ENCODE assay signal across 8 cellular contexts in genomic region chr14:76352639-76353281, GRCh38. TPM values are rescaled to one million over a fixed set of nuclear protein-coding genes. Genes with fewer than 3 reads are reported as not detected.
DNase-seq lines count a peak whose midpoint lies in the region; ATAC-seq and TF ChIP-seq lines count a peak whose summit lies in the region.

No MANE protein-coding gene starts in this region.

- 8% methylated on average over 39 to 40 of the region's 40 CpGs for WGBS in psoas muscle, 3 donors

- no peaks in the 10 kb centered on the region for H3K36me3 Mint-ChIP-seq in Calu3 (ENCODE audit: insufficient read depth, unreplicated experiment)

- DNase-seq in Calu3 (peak; percentile 76), head of caudate nucleus (peak in 40 of 42 donors; percentile 16 to 85 (median 62)), psoas muscle (peak; percentile 64 to 76)
- DNase-seq in activated effector memory CD4-positive, alpha-beta T cell treated with anti-CD3 and anti-CD28 coated beads, Interleukin-2, amount 50 U/mL, for 16 hours: peak; percentile 79

- peaks cover 71% of the 10 kb centered on the region for H3K27me3 Mint-ChIP-seq in Calu3 (ENCODE audit: unreplicated experiment)

- ATAC-seq in HG02970 (IDR thresholded peaks at IDR 0.05; ENCODE audit: low FRiP score, unreplicated experiment) (peak; percentile 60), psoas muscle (peak; percentile 71 to 87 (median 82)), GM21367 (IDR thresholded peaks at IDR 0.05; ENCODE audit: unreplicated experiment) (no peak), HG02840 (IDR thresholded peaks at IDR 0.05; ENCODE audit: low FRiP score, unreplicated experiment) (no peak)

- no peaks in the 10 kb centered on the region for H3K36me3 ChIP-seq in psoas muscle (ENCODE audit: insufficient read depth in 1 of 2, low read depth in 1 of 2)

- BruUV-seq in Calu3 (replicated peaks; lab: Mats Ljungman, UMichigan): no TSS peak

- CTCF ChIA-PET in Calu3 (lab: Charles Lee): interaction anchor here (0.6 to 0.8 kb wide), 2 partner anchors 90 to 302 kb away, joined by 3 to 5 read pairs; no protein-coding TSS in a partner anchor

- H3K27ac Mint-ChIP-seq in Calu3 (ENCODE audit: unreplicated experiment): no peak overlapping the region

- H3K4me3 Mint-ChIP-seq in Calu3 (ENCODE audit: low read depth, unreplicated experiment): peak overlapping the region; percentile 64

- intact Hi-C loops in Calu3 (cut with micrococcal nuclease; ENCODE audit: unreplicated experiment) (loop anchor here (1.0 to 5.0 kb wide), 2 partner anchors 150 to 301 kb away; no protein-coding TSS in a partner anchor), head of caudate nucleus (cut with DNase I) (no loop called here), psoas muscle (cut with DNase I) (loop anchor here (1.0 to 10.0 kb wide), 5 partner anchors 148 to 648 kb away; partner anchors contain the start of gene GPATCH2L (in 1 of the 2))

- peak overlapping the region; percentile 49 for H3K4me3 ChIP-seq in psoas muscle

- no peaks in the 10 kb centered on the region for H3K9me3 ChIP-seq in psoas muscle

- no peak overlapping the region for H3K27ac ChIP-seq in psoas muscle

- TF ChIP-seq CTCF in Calu3 (IDR thresholded peaks at IDR 0.05; ENCODE audit: unreplicated experiment): peak; percentile 76
- TF ChIP-seq CTCF in psoas muscle (IDR thresholded peaks at IDR 0.05): peak; percentile 88

- no peaks in the 10 kb centered on the region for H3K9me3 Mint-ChIP-seq in Calu3 (ENCODE audit: low read depth, unreplicated experiment)

- no peaks in the 10 kb centered on the region for H3K27me3 ChIP-seq in psoas muscle (ENCODE audit: insufficient read depth in 3 of 3, low read length in 2 of 3)

- H3K4me1 ChIP-seq in psoas muscle: peaks cover 4% of the 10 kb centered on the region

- no peaks in the 10 kb centered on the region for H3K4me1 Mint-ChIP-seq in Calu3 (ENCODE audit: low read depth, unreplicated experiment)

TF ChIP-seq in PFSK-1, 5 proteins besides CTCF, POLR2A, EP300 and RAD21:
- TF ChIP-seq FOXP2 (optimal IDR thresholded peaks at IDR 0.05; ENCODE audit: borderline replicate concordance, extremely low read depth, extremely low read length, insufficient read depth) (peak; percentile 66), POLR2AphosphoS5 (IDR thresholded peaks at IDR 0.05; ENCODE audit: low read depth, low read length) (no peak)

RNA-seq across cellular contexts. Expression of gene ESRRB, which starts 23.2 kb away (rescaled TPM):
- 0.21 and 0.27 TPM in 2 replicates for total RNA-seq in Calu3 (2022)
- not detected for polyA plus RNA-seq in PFSK-1 (2012; ENCODE audit: insufficient read length, low read depth)
- 1 to 10 TPM; 2.5 to 9.9 (median 4.8) TPM for total RNA-seq in psoas muscle
- 1 to 10 TPM in 2 of 3 donors, under 1 TPM in 1; 0.17 to 2.1 (median 1.5) TPM for polyA plus RNA-seq in psoas muscle

Comparison
In these comparisons a context has a peak if more than half of its experiments do, and no peak if none do; other contexts are left out.
1. ATAC-seq: peak in HG02970 (single experiment) and psoas muscle (4 of 4); none in GM21367 (single experiment) and HG02840 (single experiment).
2. Peak in every context shown above with its lines, with median percentiles within 50 percentile points of each other: DNase-seq.